ENCODE assay signal across 23 cellular contexts in the genomic region with DNA sequence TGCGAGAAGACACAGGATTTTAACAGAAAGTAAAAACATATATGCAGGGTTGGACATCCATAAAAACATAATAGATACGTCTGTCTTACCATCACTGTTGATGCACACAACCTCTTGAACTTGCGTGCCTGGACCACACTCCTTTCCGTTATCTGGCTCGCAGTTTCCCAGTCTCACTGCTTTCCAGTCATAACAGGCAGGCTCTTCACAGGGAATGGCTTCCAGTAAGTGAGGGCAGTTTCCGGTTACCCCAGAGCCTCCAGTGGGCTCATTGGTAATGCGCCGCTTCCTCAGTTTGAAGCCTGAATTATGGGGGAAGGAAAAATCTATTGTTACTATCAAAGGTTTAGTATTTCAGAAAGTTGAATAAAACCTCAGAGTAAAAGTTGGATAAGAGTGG.
"Had no signal": no experiment of that assay in that cellular context is flagged by ENCODE, and none has a peak within 500 bp of the region (broad histone marks: within the 10 kb centered on the region; RNA-seq: fewer than 3 reads in every experiment).

No MANE protein-coding gene starts in this region.

- H3K4me1 ChIP-seq: adrenal gland had no signal

- H3K36me3 ChIP-seq: adrenal gland had no signal

- DNase-seq: activated B cell treated with CpG ODN at 0.5 μM for 24 hours; activated CD4-positive, alpha-beta memory T cell treated with anti-CD3 and anti-CD28 coated beads for 36 hours; activated CD4-positive, alpha-beta T cell treated with anti-CD3 and anti-CD28 coated beads for 1 hour; activated CD4-positive, alpha-beta T cell treated with anti-CD3 and anti-CD28 coated beads, Interleukin-2, amount 10 ng/mL, durations not matched to agents 24 days and 14 days; activated CD8-positive, alpha-beta memory T cell treated with anti-CD3 and anti-CD28 coated beads for 24 hours; activated gamma-delta T cell treated with Interleukin-2 at 50 U/mL for 16 hours; activated naive CD4-positive, alpha-beta T cell treated with anti-CD3 and anti-CD28 coated beads, Interleukin-2, amount 50 U/mL, for 16 hours; activated naive CD8-positive, alpha-beta T cell treated with anti-CD3 and anti-CD28 coated beads, Interleukin-2, amount 10 ng/mL, durations not matched to agents 7 days and 5 days; activated T-cell treated with anti-CD3 and anti-CD28 coated beads for 4 hours; activated T-cell treated with anti-CD3 and anti-CD28 coated beads, Interleukin-2, amount 50 U/mL, for 72 hours; adrenal gland; anterior cingulate cortex; cerebellar nuclear complex; NCI-H1417; NCI-H1694; NCI-H2029; NCI-H2107; NCI-H2171 treated with DMSO at 0.1 percent for 48 hours; NCI-H226; NCI-H526; NCI-H82; NK-92 treated with Interleukin-12 subunit alpha and Interleukin-12 subunit beta, amount 100 ng/mL, for 24 hours; SHP77 treated with DMSO at 0.1 percent for 48 hours had no signal

- H3K9me3 ChIP-seq: adrenal gland had no signal

- H3K27me3 ChIP-seq: adrenal gland had no signal

- H3K4me3 ChIP-seq: adrenal gland had no signal

- ATAC-seq: activated T-cell treated with anti-CD3 and anti-CD28 coated beads, Interleukin-2, amount 50 U/mL, for 72 hours had no signal
